8 cellular contexts compared by ENCODE assay signal in the genomic region with DNA sequence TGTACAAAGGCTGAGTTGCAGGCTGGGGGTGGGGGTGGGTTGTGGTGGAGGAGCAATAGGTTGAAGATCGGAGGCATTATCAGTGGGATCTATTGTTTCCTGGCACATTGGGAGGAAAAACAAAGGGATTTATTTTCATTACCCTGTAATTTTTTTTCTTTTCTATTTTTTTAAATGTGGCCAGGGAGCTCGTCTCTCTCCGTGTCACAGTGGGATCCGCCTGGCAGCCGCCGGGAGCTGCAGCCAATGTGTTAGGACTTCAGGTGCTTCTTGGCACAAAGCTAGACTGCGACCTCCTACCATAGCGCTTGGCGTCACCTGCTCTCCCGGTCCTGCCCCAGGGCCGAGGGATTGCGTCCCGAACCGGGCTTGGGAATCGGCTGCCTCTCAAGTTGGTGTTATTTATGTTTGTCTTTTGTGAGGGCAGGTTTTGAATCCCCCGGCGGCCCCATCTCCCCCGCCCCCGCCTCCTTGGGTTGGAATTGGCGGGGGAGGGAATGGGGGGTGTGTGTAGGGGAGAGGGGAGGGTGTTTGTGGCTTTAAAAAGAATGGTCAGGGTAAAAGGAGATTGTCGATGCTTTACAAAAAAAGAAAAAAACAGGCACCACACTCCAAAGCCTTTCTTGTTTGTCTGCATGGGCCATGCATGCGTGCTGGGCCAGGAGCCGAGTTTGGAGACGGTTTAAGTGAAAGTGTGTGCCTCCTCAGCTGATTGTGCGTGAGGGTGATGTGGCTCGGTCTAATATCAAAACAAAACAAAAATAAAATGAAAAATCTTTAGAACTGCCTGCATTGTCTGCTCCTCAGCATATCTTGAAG. TPM values are rescaled to one million over a fixed set of nuclear protein-coding genes. Genes with fewer than 3 reads are reported as not detected.
DNase-seq lines count a peak whose midpoint lies in the region; ATAC-seq and TF ChIP-seq lines count a peak whose summit lies in the region.

No MANE protein-coding gene starts in this region.

- WGBS in right lobe of liver (ENCODE audit: insufficient coverage, low coverage, low lambda C conversion rate, missing lambda C conversion rate) = 2% methylated on average over 26 of the region's 26 CpGs

- H3K36me3 ChIP-seq in right lobe of liver = no peaks in the 10 kb centered on the region

- intact Hi-C loops in right lobe of liver (cut with DNase I) = no loop called here

- DNase-seq in SHP77 (lab: John Stamatoyannopoulos, UW) (peak; percentile 15 to 39), SHP77 treated with DMSO at 0.1 percent for 48 hours (lab: John Stamatoyannopoulos, UW) (no peak), NCI-H345 (lab: John Stamatoyannopoulos, UW) (peak; percentile 61), dermis blood vessel endothelial cell (peak; percentile 29), right lobe of liver (peak in 2 of 3 donors; percentile 42 to 56), superior temporal gyrus (ENCODE audit: extremely low spot score) (peak; percentile 68)

- H3K4me1 ChIP-seq in right lobe of liver = no peaks in the 10 kb centered on the region

- peak; percentile 55 to 68 (median 63) for ATAC-seq in right lobe of liver
- ATAC-seq in GM21381 (IDR thresholded peaks at IDR 0.05; ENCODE audit: unreplicated experiment) = no peak
- no peak for ATAC-seq in GM18498 (IDR thresholded peaks at IDR 0.05; ENCODE audit: unreplicated experiment)

- TF ChIP-seq CTCF in right lobe of liver (IDR thresholded peaks at IDR 0.05) = no peak

- peaks cover 0 to 4% of the 10 kb centered on the region in 2 donors for H3K27me3 ChIP-seq in right lobe of liver

- no peaks in the 10 kb centered on the region for H3K9me3 ChIP-seq in right lobe of liver

- peak overlapping the region; percentile 20 to 59 (median 49) for H3K4me3 ChIP-seq in right lobe of liver

- TF ChIP-seq POLR2A in right lobe of liver (IDR thresholded peaks at IDR 0.05) = no peak

- H3K27ac ChIP-seq in right lobe of liver = peak overlapping the region in 1 of 3 donors; percentile 22

RNA-seq across cellular contexts. Expression of a gene that starts 1.0 kb away (rescaled TPM):
- total RNA-seq in dermis blood vessel endothelial cell (16.2 and 19.2 TPM in 2 replicates), right lobe of liver (1 to 10 TPM in 2 of 6 experiments, under 1 TPM in 4; 0.49 to 2.0 (median 0.81) TPM)

Comparison
In these comparisons a context has a peak if more than half of its experiments do, and no peak if none do; other contexts are left out.
1. ATAC-seq: peak in right lobe of liver (4 of 4); none in GM21381 (single experiment) and GM18498 (single experiment).